In genomic region chr17:17710728-17711541, GRCh38 we compare ENCODE assay signal across 1 cellular context.
TF ChIP-seq lines count a peak whose summit lies in the region.

No MANE protein-coding gene starts in this region.

TF ChIP-seq in HEK293, 187 proteins besides CTCF, POLR2A, EP300 and RAD21 (continued from another document):
- TF ChIP-seq PRDM2 (tag by site-specific recombination; IDR thresholded peaks at IDR 0.05; ENCODE audit: borderline replicate concordance), result no peak
- TF ChIP-seq BCL11B (tag by site-specific recombination; IDR thresholded peaks at IDR 0.05; ENCODE audit: low read depth), result no peak
- no peak for TF ChIP-seq ZNF571 (tag by site-specific recombination; IDR thresholded peaks at IDR 0.05)
- no peak for TF ChIP-seq ZBTB49 (tag by site-specific recombination; IDR thresholded peaks at IDR 0.05; ENCODE audit: low read depth)
- no peak for TF ChIP-seq ZNF140 (tag by site-specific recombination; IDR thresholded peaks at IDR 0.05)
- peak; percentile 14; the same call in 1 of the 2 replicates for TF ChIP-seq ZNF843 (tag by site-specific recombination; IDR thresholded peaks at IDR 0.05)
- no peak for TF ChIP-seq ZNF19 (tag by site-specific recombination; IDR thresholded peaks at IDR 0.05; ENCODE audit: low read depth)
- TF ChIP-seq KLF1 (tag by site-specific recombination; IDR thresholded peaks at IDR 0.05), result 0 out of 2 replicates have a peak, but pooled peaks have one; percentile 34
- peak; percentile 74; the same call in 1 of the 2 replicates for TF ChIP-seq ZNF184 (tag by site-specific recombination; IDR thresholded peaks at IDR 0.05)
- peak; percentile 82 for TF ChIP-seq ZEB2 (tag by site-specific recombination; IDR thresholded peaks at IDR 0.05)
- TF ChIP-seq ZFP69B (tag by site-specific recombination; IDR thresholded peaks at IDR 0.05), result no peak
- TF ChIP-seq ZNF513 (tag by site-specific recombination; IDR thresholded peaks at IDR 0.05), result no peak
- peak; percentile 84 for TF ChIP-seq SP7 (tag by site-specific recombination; IDR thresholded peaks at IDR 0.05)
- TF ChIP-seq ZNF112 (tag by site-specific recombination; IDR thresholded peaks at IDR 0.05), result no peak
- TF ChIP-seq ZNF16 (tag by site-specific recombination; IDR thresholded peaks at IDR 0.05; ENCODE audit: low read depth), result no peak
- TF ChIP-seq ZNF248 (tag by site-specific recombination; IDR thresholded peaks at IDR 0.05), result no peak
- no peak for TF ChIP-seq SALL2 (tag by site-specific recombination; IDR thresholded peaks at IDR 0.05; ENCODE audit: borderline replicate concordance)
